ENCODE assay signal across 8 cellular contexts in the genomic region with DNA sequence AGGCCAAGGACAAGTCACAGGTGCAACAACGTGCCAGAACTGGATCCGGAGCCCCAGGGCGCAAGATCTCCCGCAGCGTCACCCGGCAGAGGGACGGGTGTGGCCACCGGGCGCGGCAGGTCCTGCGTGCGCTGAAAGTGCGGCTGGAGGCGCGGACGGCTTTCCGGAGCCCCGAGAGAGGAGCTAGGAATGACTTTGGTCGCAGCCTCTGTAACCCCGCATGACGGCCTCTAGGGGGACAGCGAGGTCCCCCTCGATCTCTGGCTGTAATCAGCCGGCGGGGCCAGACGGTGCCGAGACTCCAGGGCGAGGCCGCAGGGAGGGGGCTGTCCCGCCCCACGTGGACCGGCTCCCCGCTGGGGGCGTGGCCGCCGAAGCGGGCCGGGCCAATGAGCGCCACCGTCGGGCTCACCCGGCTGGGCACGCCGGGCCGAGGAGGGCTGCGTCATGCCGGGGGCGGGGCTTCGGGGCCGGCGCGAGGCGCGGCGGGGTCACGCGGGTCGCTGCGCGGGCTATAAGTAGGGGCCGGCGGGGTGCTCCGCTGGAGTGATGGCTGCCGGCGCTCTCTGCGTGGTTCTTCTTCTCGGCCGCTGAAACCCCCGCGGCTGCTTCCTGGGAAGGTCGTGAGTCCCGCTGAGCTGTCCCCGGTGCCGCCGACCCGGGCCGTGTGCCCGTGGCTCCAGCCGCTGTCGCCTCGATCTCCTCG.
DNase-seq lines count a peak whose midpoint lies in the region; ATAC-seq lines count a peak whose summit lies in the region.

A gene with protein sequence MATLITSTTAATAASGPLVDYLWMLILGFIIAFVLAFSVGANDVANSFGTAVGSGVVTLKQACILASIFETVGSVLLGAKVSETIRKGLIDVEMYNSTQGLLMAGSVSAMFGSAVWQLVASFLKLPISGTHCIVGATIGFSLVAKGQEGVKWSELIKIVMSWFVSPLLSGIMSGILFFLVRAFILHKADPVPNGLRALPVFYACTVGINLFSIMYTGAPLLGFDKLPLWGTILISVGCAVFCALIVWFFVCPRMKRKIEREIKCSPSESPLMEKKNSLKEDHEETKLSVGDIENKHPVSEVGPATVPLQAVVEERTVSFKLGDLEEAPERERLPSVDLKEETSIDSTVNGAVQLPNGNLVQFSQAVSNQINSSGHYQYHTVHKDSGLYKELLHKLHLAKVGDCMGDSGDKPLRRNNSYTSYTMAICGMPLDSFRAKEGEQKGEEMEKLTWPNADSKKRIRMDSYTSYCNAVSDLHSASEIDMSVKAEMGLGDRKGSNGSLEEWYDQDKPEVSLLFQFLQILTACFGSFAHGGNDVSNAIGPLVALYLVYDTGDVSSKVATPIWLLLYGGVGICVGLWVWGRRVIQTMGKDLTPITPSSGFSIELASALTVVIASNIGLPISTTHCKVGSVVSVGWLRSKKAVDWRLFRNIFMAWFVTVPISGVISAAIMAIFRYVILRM (plus strand): TSS at position 544 of the 706 bp plus-strand sequence. CDS start 890 bp downstream, outside the sequence.

- peak; percentile 89 for ATAC-seq in GM18907 (IDR thresholded peaks at IDR 0.05; ENCODE audit: unreplicated experiment)
- peak; percentile 90 for ATAC-seq in HG03159 (IDR thresholded peaks at IDR 0.05; ENCODE audit: unreplicated experiment)

- DNase-seq in AG08396 (ENCODE audit: low spot score) (peak; percentile 99), NCI-H345 (lab: John Stamatoyannopoulos, UW) (peak; percentile 96), iris pigment epithelial cell (ENCODE audit: low read depth) (peak; percentile 92)
- peak; percentile 97 to 99 (median 99) for DNase-seq in activated CD4-positive, CD25-positive, alpha-beta regulatory T cell (lab: John Stamatoyannopoulos, UW)
- peak; percentile 99 for DNase-seq in central memory CD4-positive, alpha-beta T cell
- DNase-seq in stimulated activated CD4-positive, alpha-beta T cell treated with anti-CD3 and anti-CD28 coated beads, Interleukin-12 subunit alpha, Interleukin-12 subunit beta, amount 100 ng/mL, for 48 hours (ENCODE audit: low read depth in 2 of 3, low spot score in 1 of 3) = peak; percentile 95 to 99 (median 98)

Comparison
In these comparisons a context has a peak if more than half of its experiments do, and no peak if none do; other contexts are left out.
1. Peak in every context shown above with its lines: DNase-seq and ATAC-seq.